ENCODE assay signal across 1 cellular context in the genomic region with DNA sequence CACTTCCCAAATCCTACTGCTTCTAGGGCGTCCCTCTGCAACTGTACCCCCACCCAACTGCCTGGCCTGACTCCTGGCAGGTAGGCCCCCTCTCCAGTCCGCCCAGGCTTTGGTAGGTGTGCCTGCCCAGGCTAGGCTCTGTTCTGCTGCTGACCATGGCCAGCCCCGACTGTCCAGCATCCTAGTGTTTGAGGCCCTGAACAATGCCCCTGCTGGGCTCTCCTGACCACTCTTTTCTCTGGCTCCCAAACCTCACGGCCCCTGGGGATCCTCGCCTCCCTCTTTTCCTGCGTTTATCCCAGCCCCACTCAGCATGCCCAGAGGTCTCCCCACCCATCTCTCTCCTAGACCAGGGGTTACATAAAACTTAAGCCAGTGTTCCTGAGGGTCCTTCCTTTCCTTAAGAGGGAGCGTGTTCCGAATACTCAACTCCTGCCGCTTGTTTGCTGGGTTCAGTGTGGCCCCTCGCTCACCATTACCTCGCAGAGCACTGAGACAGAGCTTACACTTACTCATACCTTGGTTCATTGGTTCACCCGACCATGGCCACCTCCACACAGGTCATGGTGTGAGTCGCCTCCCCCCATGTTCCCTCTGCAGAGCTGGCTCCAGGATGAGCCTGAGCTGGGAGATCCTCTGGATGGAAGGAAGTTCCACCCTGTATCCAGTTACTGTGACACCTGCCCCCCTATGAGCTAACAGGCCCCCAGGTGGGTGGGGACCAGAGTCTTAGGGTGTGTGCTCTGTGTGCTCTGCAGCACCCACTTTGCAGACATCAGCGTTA.
TF ChIP-seq lines count a peak whose summit lies in the region.

No MANE protein-coding gene starts in this region.

TF ChIP-seq in SK-N-SH treated with all-trans-retinoic acid at 6 μM for 48 hours, 23 proteins besides CTCF, POLR2A, EP300 and RAD21:
- TF ChIP-seq, protein P1, sequence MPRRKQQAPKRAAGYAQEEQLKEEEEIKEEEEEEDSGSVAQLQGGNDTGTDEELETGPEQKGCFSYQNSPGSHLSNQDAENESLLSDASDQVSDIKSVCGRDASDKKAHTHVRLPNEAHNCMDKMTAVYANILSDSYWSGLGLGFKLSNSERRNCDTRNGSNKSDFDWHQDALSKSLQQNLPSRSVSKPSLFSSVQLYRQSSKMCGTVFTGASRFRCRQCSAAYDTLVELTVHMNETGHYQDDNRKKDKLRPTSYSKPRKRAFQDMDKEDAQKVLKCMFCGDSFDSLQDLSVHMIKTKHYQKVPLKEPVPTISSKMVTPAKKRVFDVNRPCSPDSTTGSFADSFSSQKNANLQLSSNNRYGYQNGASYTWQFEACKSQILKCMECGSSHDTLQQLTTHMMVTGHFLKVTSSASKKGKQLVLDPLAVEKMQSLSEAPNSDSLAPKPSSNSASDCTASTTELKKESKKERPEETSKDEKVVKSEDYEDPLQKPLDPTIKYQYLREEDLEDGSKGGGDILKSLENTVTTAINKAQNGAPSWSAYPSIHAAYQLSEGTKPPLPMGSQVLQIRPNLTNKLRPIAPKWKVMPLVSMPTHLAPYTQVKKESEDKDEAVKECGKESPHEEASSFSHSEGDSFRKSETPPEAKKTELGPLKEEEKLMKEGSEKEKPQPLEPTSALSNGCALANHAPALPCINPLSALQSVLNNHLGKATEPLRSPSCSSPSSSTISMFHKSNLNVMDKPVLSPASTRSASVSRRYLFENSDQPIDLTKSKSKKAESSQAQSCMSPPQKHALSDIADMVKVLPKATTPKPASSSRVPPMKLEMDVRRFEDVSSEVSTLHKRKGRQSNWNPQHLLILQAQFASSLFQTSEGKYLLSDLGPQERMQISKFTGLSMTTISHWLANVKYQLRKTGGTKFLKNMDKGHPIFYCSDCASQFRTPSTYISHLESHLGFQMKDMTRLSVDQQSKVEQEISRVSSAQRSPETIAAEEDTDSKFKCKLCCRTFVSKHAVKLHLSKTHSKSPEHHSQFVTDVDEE (CRISPR knock-in tag; IDR thresholded peaks at IDR 0.05): no peak
- TF ChIP-seq ISL1 (CRISPR knock-in tag; IDR thresholded peaks at IDR 0.05) (no peak), RARB (CRISPR knock-in tag; IDR thresholded peaks at IDR 0.05) (no peak), OSR1 (CRISPR knock-in tag; IDR thresholded peaks at IDR 0.05) (no peak), CSDC2 (CRISPR knock-in tag; IDR thresholded peaks at IDR 0.05) (no peak), ZNF565 (CRISPR knock-in tag; conservative IDR thresholded peaks at IDR 0.05; ENCODE audit: low read depth) (no peak), SNAI2 (CRISPR knock-in tag; IDR thresholded peaks at IDR 0.05) (no peak), TOX (CRISPR knock-in tag; IDR thresholded peaks at IDR 0.05; ENCODE audit: borderline replicate concordance) (no peak), GLIS3 (CRISPR knock-in tag; IDR thresholded peaks at IDR 0.05) (no peak), ZFP30 (CRISPR knock-in tag; IDR thresholded peaks at IDR 0.05) (no peak), ZNF8 (CRISPR knock-in tag; IDR thresholded peaks at IDR 0.05) (no peak), ZFP3 (CRISPR knock-in tag; IDR thresholded peaks at IDR 0.05) (no peak), ZC3H10 (CRISPR knock-in tag; IDR thresholded peaks at IDR 0.05) (no peak)
- TF ChIP-seq, protein P2, sequence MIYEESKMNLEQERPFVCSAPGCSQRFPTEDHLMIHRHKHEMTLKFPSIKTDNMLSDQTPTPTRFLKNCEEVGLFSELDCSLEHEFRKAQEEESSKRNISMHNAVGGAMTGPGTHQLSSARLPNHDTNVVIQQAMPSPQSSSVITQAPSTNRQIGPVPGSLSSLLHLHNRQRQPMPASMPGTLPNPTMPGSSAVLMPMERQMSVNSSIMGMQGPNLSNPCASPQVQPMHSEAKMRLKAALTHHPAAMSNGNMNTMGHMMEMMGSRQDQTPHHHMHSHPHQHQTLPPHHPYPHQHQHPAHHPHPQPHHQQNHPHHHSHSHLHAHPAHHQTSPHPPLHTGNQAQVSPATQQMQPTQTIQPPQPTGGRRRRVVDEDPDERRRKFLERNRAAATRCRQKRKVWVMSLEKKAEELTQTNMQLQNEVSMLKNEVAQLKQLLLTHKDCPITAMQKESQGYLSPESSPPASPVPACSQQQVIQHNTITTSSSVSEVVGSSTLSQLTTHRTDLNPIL (CRISPR knock-in tag; IDR thresholded peaks at IDR 0.05; ENCODE audit: low read depth): no peak
- TF ChIP-seq, protein P3, sequence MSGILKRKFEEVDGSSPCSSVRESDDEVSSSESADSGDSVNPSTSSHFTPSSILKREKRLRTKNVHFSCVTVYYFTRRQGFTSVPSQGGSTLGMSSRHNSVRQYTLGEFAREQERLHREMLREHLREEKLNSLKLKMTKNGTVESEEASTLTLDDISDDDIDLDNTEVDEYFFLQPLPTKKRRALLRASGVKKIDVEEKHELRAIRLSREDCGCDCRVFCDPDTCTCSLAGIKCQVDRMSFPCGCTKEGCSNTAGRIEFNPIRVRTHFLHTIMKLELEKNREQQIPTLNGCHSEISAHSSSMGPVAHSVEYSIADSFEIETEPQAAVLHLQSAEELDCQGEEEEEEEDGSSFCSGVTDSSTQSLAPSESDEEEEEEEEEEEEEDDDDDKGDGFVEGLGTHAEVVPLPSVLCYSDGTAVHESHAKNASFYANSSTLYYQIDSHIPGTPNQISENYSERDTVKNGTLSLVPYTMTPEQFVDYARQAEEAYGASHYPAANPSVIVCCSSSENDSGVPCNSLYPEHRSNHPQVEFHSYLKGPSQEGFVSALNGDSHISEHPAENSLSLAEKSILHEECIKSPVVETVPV (CRISPR knock-in tag; IDR thresholded peaks at IDR 0.05): no peak
- TF ChIP-seq, protein P4, sequence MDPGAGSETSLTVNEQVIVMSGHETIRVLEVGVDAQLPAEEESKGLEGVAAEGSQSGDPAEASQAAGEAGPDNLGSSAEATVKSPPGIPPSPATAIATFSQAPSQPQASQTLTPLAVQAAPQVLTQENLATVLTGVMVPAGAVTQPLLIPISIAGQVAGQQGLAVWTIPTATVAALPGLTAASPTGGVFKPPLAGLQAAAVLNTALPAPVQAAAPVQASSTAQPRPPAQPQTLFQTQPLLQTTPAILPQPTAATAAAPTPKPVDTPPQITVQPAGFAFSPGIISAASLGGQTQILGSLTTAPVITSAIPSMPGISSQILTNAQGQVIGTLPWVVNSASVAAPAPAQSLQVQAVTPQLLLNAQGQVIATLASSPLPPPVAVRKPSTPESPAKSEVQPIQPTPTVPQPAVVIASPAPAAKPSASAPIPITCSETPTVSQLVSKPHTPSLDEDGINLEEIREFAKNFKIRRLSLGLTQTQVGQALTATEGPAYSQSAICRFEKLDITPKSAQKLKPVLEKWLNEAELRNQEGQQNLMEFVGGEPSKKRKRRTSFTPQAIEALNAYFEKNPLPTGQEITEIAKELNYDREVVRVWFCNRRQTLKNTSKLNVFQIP (CRISPR knock-in tag; IDR thresholded peaks at IDR 0.05; ENCODE audit: borderline replicate concordance, low read depth): no peak
